ENCODE assay signal across 1 cellular context in the genomic region with DNA sequence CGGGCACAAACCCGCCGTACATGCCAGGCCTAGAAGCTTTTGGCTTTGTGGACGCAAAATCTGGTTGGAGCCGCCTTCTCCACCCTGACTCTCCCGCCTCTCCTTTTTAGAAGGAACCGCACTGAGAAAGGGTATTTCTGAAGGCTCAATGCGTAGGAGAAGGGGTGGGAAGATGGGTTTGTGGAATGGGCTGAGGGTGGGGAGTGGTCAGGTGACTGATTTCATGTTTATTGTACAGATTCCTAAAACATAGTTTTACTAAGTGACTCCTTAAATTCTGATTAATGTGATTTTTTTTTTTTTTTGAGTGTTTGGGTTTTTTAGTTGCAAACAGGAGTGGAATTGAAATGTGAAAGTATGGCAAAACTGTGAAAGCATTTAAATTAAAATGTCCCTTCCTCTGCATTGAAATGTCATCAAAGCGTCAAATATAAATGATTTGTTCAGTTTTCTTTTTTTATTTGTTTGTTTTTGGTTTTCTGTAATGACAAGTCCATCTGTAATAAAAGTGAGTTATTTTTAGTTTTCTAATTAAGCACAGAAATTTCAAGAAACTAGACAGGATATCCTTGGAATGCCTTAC.
A peak's percentile ranks its signal among the peaks of the same experiment; 100 is the strongest.
TF ChIP-seq lines count a peak whose summit lies in the region.

No MANE protein-coding gene starts in this region.

TF ChIP-seq in H1, 55 proteins besides CTCF, POLR2A, EP300 and RAD21:
- TF ChIP-seq BCL11A (IDR thresholded peaks at IDR 0.05; ENCODE audit: low read depth in 2 of 2, low read length in 2 of 2) (no peak), JUND (IDR thresholded peaks at IDR 0.05; ENCODE audit: low read length) (no peak), CHD2 (IDR thresholded peaks at IDR 0.05; ENCODE audit: low read length) (no peak), EZH2 (IDR thresholded peaks at IDR 0.05; ENCODE audit: low read depth, low read length, severe bottlenecking) (no peak), CBX8 (IDR thresholded peaks at IDR 0.05; ENCODE audit: borderline replicate concordance, low read depth, low read length) (no peak), JUN (IDR thresholded peaks at IDR 0.05; ENCODE audit: low read depth, low read length) (no peak), YY1 (IDR thresholded peaks at IDR 0.05; ENCODE audit: low read depth, low read length) (no peak; the same call in 1 of the 2 replicates), NRF1 (IDR thresholded peaks at IDR 0.05; ENCODE audit: low read depth, low read length) (no peak), GABPA (IDR thresholded peaks at IDR 0.05; ENCODE audit: borderline replicate concordance, insufficient read depth, low read length) (no peak), TAF1 (IDR thresholded peaks at IDR 0.05; ENCODE audit: low read depth, low read length) (0 out of 2 replicates have a peak, but pooled peaks have one; percentile 48), SAP30 (IDR thresholded peaks at IDR 0.05; ENCODE audit: insufficient read depth, insufficient replicate concordance, low read length) (peak; percentile 37), ASH2L (IDR thresholded peaks at IDR 0.05; ENCODE audit: low read length) (no peak), CBX5 (IDR thresholded peaks at IDR 0.05; ENCODE audit: low read depth, low read length) (no peak), FOSL1 (IDR thresholded peaks at IDR 0.05; ENCODE audit: insufficient read depth, low read depth, low read length) (no peak), CTBP2 (IDR thresholded peaks at IDR 0.05; ENCODE audit: borderline replicate concordance, insufficient read depth, insufficient read length, low read length) (peak; percentile 7), CREB1 (IDR thresholded peaks at IDR 0.05) (no peak), BRCA1 (IDR thresholded peaks at IDR 0.05; ENCODE audit: low read depth, low read length) (no peak), MAFK (IDR thresholded peaks at IDR 0.05; ENCODE audit: low read depth, low read length) (no peak), SIX5 (IDR thresholded peaks at IDR 0.05; ENCODE audit: low read depth, low read length) (no peak), PHF8 (conservative IDR thresholded peaks at IDR 0.05; ENCODE audit: low read depth, low read length) (0 out of 2 replicates have a peak, but pooled peaks have one; percentile 48), NANOG (IDR thresholded peaks at IDR 0.05; ENCODE audit: insufficient read depth, low read depth, low read length, poor library complexity, severe bottlenecking) (no peak), SIRT6 (IDR thresholded peaks at IDR 0.05; ENCODE audit: low read length) (no peak), TEAD4 (IDR thresholded peaks at IDR 0.05; ENCODE audit: low read depth, low read length) (no peak), GTF2F1 (IDR thresholded peaks at IDR 0.05; ENCODE audit: borderline replicate concordance, low read depth, low read length) (no peak), TBP (IDR thresholded peaks at IDR 0.05; ENCODE audit: low read depth, low read length) (no peak), KDM1A (IDR thresholded peaks at IDR 0.05; ENCODE audit: borderline replicate concordance, low read length) (no peak), HDAC6 (IDR thresholded peaks at IDR 0.05; ENCODE audit: low read depth, low read length) (no peak), CHD1 (IDR thresholded peaks at IDR 0.05; ENCODE audit: low read depth, low read length) (no peak), SP4 (IDR thresholded peaks at IDR 0.05; ENCODE audit: low read length) (no peak), TAF7 (optimal IDR thresholded peaks at IDR 0.05; ENCODE audit: borderline replicate concordance, low read depth, low read length) (no peak), SP2 (IDR thresholded peaks at IDR 0.05; ENCODE audit: low read length) (no peak), CEBPB (IDR thresholded peaks at IDR 0.05; ENCODE audit: low read depth, low read length) (no peak), SIN3A (conservative IDR thresholded peaks at IDR 0.05 in 1 of 2, IDR thresholded peaks at IDR 0.05 in 1 of 2; ENCODE audit: low read depth in 1 of 2, low read length in 2 of 2) (no peak), SP1 (IDR thresholded peaks at IDR 0.05; ENCODE audit: low read depth, low read length) (no peak), RBBP5 (IDR thresholded peaks at IDR 0.05; ENCODE audit: borderline replicate concordance, low read depth, low read length) (no peak; the same call in 1 of the 2 replicates)
- TF ChIP-seq, protein P1, sequence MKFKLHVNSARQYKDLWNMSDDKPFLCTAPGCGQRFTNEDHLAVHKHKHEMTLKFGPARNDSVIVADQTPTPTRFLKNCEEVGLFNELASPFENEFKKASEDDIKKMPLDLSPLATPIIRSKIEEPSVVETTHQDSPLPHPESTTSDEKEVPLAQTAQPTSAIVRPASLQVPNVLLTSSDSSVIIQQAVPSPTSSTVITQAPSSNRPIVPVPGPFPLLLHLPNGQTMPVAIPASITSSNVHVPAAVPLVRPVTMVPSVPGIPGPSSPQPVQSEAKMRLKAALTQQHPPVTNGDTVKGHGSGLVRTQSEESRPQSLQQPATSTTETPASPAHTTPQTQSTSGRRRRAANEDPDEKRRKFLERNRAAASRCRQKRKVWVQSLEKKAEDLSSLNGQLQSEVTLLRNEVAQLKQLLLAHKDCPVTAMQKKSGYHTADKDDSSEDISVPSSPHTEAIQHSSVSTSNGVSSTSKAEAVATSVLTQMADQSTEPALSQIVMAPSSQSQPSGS (IDR thresholded peaks at IDR 0.05; ENCODE audit: low read length), result no peak
- TF ChIP-seq, protein P2, sequence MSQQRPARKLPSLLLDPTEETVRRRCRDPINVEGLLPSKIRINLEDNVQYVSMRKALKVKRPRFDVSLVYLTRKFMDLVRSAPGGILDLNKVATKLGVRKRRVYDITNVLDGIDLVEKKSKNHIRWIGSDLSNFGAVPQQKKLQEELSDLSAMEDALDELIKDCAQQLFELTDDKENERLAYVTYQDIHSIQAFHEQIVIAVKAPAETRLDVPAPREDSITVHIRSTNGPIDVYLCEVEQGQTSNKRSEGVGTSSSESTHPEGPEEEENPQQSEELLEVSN (IDR thresholded peaks at IDR 0.05), result no peak
- TF ChIP-seq, protein P3, sequence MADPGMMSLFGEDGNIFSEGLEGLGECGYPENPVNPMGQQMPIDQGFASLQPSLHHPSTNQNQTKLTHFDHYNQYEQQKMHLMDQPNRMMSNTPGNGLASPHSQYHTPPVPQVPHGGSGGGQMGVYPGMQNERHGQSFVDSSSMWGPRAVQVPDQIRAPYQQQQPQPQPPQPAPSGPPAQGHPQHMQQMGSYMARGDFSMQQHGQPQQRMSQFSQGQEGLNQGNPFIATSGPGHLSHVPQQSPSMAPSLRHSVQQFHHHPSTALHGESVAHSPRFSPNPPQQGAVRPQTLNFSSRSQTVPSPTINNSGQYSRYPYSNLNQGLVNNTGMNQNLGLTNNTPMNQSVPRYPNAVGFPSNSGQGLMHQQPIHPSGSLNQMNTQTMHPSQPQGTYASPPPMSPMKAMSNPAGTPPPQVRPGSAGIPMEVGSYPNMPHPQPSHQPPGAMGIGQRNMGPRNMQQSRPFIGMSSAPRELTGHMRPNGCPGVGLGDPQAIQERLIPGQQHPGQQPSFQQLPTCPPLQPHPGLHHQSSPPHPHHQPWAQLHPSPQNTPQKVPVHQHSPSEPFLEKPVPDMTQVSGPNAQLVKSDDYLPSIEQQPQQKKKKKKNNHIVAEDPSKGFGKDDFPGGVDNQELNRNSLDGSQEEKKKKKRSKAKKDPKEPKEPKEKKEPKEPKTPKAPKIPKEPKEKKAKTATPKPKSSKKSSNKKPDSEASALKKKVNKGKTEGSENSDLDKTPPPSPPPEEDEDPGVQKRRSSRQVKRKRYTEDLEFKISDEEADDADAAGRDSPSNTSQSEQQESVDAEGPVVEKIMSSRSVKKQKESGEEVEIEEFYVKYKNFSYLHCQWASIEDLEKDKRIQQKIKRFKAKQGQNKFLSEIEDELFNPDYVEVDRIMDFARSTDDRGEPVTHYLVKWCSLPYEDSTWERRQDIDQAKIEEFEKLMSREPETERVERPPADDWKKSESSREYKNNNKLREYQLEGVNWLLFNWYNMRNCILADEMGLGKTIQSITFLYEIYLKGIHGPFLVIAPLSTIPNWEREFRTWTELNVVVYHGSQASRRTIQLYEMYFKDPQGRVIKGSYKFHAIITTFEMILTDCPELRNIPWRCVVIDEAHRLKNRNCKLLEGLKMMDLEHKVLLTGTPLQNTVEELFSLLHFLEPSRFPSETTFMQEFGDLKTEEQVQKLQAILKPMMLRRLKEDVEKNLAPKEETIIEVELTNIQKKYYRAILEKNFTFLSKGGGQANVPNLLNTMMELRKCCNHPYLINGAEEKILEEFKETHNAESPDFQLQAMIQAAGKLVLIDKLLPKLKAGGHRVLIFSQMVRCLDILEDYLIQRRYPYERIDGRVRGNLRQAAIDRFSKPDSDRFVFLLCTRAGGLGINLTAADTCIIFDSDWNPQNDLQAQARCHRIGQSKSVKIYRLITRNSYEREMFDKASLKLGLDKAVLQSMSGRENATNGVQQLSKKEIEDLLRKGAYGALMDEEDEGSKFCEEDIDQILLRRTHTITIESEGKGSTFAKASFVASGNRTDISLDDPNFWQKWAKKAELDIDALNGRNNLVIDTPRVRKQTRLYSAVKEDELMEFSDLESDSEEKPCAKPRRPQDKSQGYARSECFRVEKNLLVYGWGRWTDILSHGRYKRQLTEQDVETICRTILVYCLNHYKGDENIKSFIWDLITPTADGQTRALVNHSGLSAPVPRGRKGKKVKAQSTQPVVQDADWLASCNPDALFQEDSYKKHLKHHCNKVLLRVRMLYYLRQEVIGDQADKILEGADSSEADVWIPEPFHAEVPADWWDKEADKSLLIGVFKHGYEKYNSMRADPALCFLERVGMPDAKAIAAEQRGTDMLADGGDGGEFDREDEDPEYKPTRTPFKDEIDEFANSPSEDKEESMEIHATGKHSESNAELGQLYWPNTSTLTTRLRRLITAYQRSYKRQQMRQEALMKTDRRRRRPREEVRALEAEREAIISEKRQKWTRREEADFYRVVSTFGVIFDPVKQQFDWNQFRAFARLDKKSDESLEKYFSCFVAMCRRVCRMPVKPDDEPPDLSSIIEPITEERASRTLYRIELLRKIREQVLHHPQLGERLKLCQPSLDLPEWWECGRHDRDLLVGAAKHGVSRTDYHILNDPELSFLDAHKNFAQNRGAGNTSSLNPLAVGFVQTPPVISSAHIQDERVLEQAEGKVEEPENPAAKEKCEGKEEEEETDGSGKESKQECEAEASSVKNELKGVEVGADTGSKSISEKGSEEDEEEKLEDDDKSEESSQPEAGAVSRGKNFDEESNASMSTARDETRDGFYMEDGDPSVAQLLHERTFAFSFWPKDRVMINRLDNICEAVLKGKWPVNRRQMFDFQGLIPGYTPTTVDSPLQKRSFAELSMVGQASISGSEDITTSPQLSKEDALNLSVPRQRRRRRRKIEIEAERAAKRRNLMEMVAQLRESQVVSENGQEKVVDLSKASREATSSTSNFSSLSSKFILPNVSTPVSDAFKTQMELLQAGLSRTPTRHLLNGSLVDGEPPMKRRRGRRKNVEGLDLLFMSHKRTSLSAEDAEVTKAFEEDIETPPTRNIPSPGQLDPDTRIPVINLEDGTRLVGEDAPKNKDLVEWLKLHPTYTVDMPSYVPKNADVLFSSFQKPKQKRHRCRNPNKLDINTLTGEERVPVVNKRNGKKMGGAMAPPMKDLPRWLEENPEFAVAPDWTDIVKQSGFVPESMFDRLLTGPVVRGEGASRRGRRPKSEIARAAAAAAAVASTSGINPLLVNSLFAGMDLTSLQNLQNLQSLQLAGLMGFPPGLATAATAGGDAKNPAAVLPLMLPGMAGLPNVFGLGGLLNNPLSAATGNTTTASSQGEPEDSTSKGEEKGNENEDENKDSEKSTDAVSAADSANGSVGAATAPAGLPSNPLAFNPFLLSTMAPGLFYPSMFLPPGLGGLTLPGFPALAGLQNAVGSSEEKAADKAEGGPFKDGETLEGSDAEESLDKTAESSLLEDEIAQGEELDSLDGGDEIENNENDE (IDR thresholded peaks at IDR 0.05; ENCODE audit: insufficient replicate concordance, low read length), result no peak
- TF ChIP-seq, protein P4, sequence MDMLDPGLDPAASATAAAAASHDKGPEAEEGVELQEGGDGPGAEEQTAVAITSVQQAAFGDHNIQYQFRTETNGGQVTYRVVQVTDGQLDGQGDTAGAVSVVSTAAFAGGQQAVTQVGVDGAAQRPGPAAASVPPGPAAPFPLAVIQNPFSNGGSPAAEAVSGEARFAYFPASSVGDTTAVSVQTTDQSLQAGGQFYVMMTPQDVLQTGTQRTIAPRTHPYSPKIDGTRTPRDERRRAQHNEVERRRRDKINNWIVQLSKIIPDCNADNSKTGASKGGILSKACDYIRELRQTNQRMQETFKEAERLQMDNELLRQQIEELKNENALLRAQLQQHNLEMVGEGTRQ (IDR thresholded peaks at IDR 0.05; ENCODE audit: low read length), result peak; percentile 30; the same call in 1 of the 2 replicates
